In the genomic region with DNA sequence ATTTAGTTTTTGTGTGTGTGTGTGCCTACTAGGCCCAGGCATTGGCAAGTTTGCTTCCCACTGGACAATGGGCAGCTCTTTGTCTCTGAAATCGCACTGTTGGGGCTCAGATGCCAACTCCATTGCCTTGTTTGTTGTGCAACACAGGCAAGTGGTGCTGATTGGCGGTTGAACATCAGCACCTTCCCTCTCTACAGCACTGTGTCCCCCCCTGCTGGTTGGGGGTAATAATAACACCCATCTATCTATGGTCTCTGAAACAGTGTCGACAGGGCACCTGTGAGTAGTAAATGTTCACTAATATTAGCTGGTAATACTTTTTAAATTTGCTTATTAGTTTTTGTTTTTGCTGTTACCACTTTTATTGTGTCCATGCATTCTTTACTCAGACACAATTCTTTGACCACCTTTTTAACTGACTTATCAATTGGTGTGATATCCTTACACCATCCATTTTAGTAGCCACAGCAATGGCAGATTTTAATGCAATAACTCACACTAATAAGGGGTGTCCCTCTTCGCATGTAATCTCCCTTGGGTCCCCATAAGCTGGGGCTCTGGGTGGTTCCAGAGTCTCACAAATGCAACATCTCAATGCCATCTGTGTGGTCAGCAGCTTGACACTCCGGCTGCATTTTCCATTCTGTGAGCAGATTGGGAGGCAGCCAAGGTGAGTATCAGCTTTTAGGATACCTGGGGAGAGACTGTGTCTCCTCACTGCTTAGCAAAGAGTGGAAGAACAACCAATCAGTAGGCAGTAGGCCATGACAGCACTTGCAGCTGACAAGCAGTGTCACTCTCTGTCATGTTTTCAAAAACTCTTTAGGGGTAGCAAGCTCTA, we compare ENCODE assay signal across 8 cellular contexts. TPM values are rescaled to one million over a fixed set of nuclear protein-coding genes. Genes with fewer than 3 reads are reported as not detected.
A peak's percentile ranks its signal among the peaks of the same experiment; 100 is the strongest.
DNase-seq lines count a peak whose midpoint lies in the region; ATAC-seq and TF ChIP-seq lines count a peak whose summit lies in the region.
"Had no signal": no experiment of that assay in that cellular context is flagged by ENCODE, and none has a peak within 500 bp of the region (broad histone marks: within the 10 kb centered on the region; RNA-seq: fewer than 3 reads in every experiment).

No MANE protein-coding gene starts in this region.

- H3K9me3 ChIP-seq in SJCRH30 (replicated peaks) (no peaks in the 10 kb centered on the region), esophagus squamous epithelium (no peaks in the 10 kb centered on the region), thyroid gland (no peaks in the 10 kb centered on the region)

- peak in 5 of 6 experiments; percentile 20 to 65 (median 40) for TF ChIP-seq CTCF in esophagus squamous epithelium (IDR thresholded peaks at IDR 0.05)
- peak in 1 of 6 experiments; percentile 20 for TF ChIP-seq CTCF in thyroid gland (IDR thresholded peaks at IDR 0.05)

- H3K4me1 ChIP-seq in SJCRH30 (no peaks in the 10 kb centered on the region), esophagus squamous epithelium (no peaks in the 10 kb centered on the region), thyroid gland (no peaks in the 10 kb centered on the region)

- intact Hi-C loops in esophagus squamous epithelium (cut with DNase I) (loop anchor here (5.0 kb wide), 1 partner anchor 523 kb away; no protein-coding TSS in a partner anchor), thyroid gland (cut with DNase I) (no loop called here)

- H3K27me3 ChIP-seq in SJCRH30 (no peaks in the 10 kb centered on the region), esophagus squamous epithelium (peaks cover 0 to 29% (median 0%) of the 10 kb centered on the region in 4 donors), thyroid gland (no peaks in the 10 kb centered on the region)

- WGBS in esophagus squamous epithelium, 2 donors = 66 to 68% methylated on average over 4 of the region's 5 CpGs
- 73 to 79% methylated on average over 4 to 5 of the region's 5 CpGs for WGBS in thyroid gland, 2 donors

- H3K27ac ChIP-seq in SJCRH30 (no peak overlapping the region), esophagus squamous epithelium (no peak overlapping the region), thyroid gland (no peak overlapping the region)

- ATAC-seq in HG02885 (IDR thresholded peaks at IDR 0.05; ENCODE audit: poor library complexity, unreplicated experiment) (peak; percentile 58), HG02938 (IDR thresholded peaks at IDR 0.05; ENCODE audit: unreplicated experiment) (no peak)

- no peak for TF ChIP-seq POLR2A in esophagus squamous epithelium (IDR thresholded peaks at IDR 0.05)
- no peak for TF ChIP-seq POLR2A in thyroid gland (IDR thresholded peaks at IDR 0.05)

- DNase-seq in EH (ENCODE audit: low read depth) = peak; percentile 34
- DNase-seq in SJCRH30 = peak; percentile 50 to 77
- DNase-seq in esophagus squamous epithelium (lab: John Stamatoyannopoulos, UW) = no peak
- DNase-seq in stimulated activated CD4-positive, alpha-beta T cell treated with anti-CD3 and anti-CD28 coated beads, Interleukin-1b, Interleukin-23, amount 100 ng/mL, for 48 hours = peak; percentile 39
- DNase-seq in thyroid gland = no peak
- DNase-seq: left cardiac atrium had no signal

- H3K36me3 ChIP-seq in SJCRH30 = no peaks in the 10 kb centered on the region
- H3K36me3 ChIP-seq in esophagus squamous epithelium = no peaks in the 10 kb centered on the region
- no peaks in the 10 kb centered on the region for H3K36me3 ChIP-seq in thyroid gland

- no peak overlapping the region for H3K4me3 ChIP-seq in SJCRH30
- H3K4me3 ChIP-seq in esophagus squamous epithelium = no peak overlapping the region
- no peak overlapping the region for H3K4me3 ChIP-seq in thyroid gland (replicated peaks in 1 of 3)

RNA-seq across cellular contexts. Expression of a gene that starts 47.7 kb away (rescaled TPM):
- 54.4 and 58.2 TPM in 2 replicates for total RNA-seq in SJCRH30 (2014; rRNA removed; shearing (Covaris generic))
- total RNA-seq in esophagus squamous epithelium (10 to 100 TPM; 23.7 to 41.1 (median 36.9) TPM), thyroid gland (10 to 100 TPM; 19.9 to 49.0 (median 31.9) TPM)

Comparison
In these comparisons a context has a peak if more than half of its experiments do, and no peak if none do; other contexts are left out.
1. DNase-seq: peak in EH (single experiment), SJCRH30 (2 of 2) and stimulated activated CD4-positive, alpha-beta T cell treated with anti-CD3 and anti-CD28 coated beads, Interleukin-1b, Interleukin-23, amount 100 ng/mL, for 48 hours (single experiment); none in esophagus squamous epithelium (single experiment) and thyroid gland (0 of 2).